Comparison of ENCODE assay signal across 13 cellular contexts in genomic region chrX:38304010-38304409, GRCh38. TPM values are rescaled to one million over a fixed set of nuclear protein-coding genes. Genes with fewer than 3 reads are reported as not detected.
A peak's percentile ranks its signal among the peaks of the same experiment; 100 is the strongest.
DNase-seq lines count a peak whose midpoint lies in the region; ATAC-seq, FAIRE-seq and TF ChIP-seq lines count a peak whose summit lies in the region.
"Had no signal": no experiment of that assay in that cellular context is flagged by ENCODE, and none has a peak within 500 bp of the region (broad histone marks: within the 10 kb centered on the region; RNA-seq: fewer than 3 reads in every experiment).

No MANE protein-coding gene starts in this region.

- H3K9me3 ChIP-seq in IMR-90 (ENCODE audit: control insufficient read depth, insufficient read depth, low read length): no peaks in the 10 kb centered on the region
- no peaks in the 10 kb centered on the region for H3K9me3 ChIP-seq in kidney (ENCODE audit: control insufficient read depth in 1 of 2, low read length in 2 of 2)

- no peak overlapping the region for H2BK20ac ChIP-seq in IMR-90 (ENCODE audit: low read depth, low read length)

- no peak overlapping the region for H4K8ac ChIP-seq in IMR-90 (ENCODE audit: low read depth in 2 of 2, low read length in 2 of 2)

- no peak overlapping the region for H3K9ac ChIP-seq in IMR-90 (ENCODE audit: low read depth, low read length)
- no peak overlapping the region for H3K9ac ChIP-seq in kidney (ENCODE audit: low read length in 2 of 2)

- dilution Hi-C loops in IMR-90 (cut with HindIII; ENCODE audit: low sequenced_read_pairs, unreplicated experiment): no loop called here

- WGBS in IMR-90 (ENCODE audit: extremely low coverage in 2 of 2, insufficient read length in 1 of 2), 2 experiments: no CpG with 5 or more reads among the region's 4 CpGs

- intact Hi-C loops in IMR-90 (cut with micrococcal nuclease) (no loop called here), kidney (cut with DNase I) (no loop called here)

- H2BK5ac ChIP-seq in IMR-90 (ENCODE audit: low read depth, low read length, poor library complexity, severe bottlenecking): no peak overlapping the region

- H3K4me1 ChIP-seq in IMR-90 (ENCODE audit: control insufficient read depth, insufficient read depth, low read length) (no peaks in the 10 kb centered on the region), kidney (ENCODE audit: control insufficient read depth in 1 of 2, insufficient read depth in 1 of 2, low read depth in 1 of 2, low read length in 2 of 2) (no peaks in the 10 kb centered on the region)

- H3K4me3 ChIP-seq in IMR-90 (ENCODE audit: insufficient read depth, low read depth, low read length) (no peak overlapping the region), astrocyte of the spinal cord (ENCODE audit: low read depth, low read length) (no peak overlapping the region), kidney (ENCODE audit: low read length in 2 of 2) (no peak overlapping the region)

- H3K56ac ChIP-seq in IMR-90 (ENCODE audit: extremely low read depth, insufficient read depth, low read length): no peak overlapping the region

- H4K91ac ChIP-seq in IMR-90 (ENCODE audit: insufficient read depth, low read depth, low read length): no peak overlapping the region

- H2BK120ac ChIP-seq in IMR-90 (ENCODE audit: low read depth, low read length): no peak overlapping the region

- TF ChIP-seq POLR2A in IMR-90 (IDR thresholded peaks at IDR 0.05; ENCODE audit: low read depth, low read length): no peak

- H3K9me1 ChIP-seq in IMR-90 (ENCODE audit: insufficient read depth, low read length): no peaks in the 10 kb centered on the region

- TF ChIP-seq CTCF in C4-2B (conservative IDR thresholded peaks at IDR 0.05): peak; percentile 37
- TF ChIP-seq CTCF in IMR-90 (conservative IDR thresholded peaks at IDR 0.05; ENCODE audit: low read depth, low read length): peak; percentile 28; the same call in 1 of the 2 replicates
- peak; percentile 44 for TF ChIP-seq CTCF in astrocyte of the spinal cord (IDR thresholded peaks at IDR 0.05; ENCODE audit: low read depth, low read length)
- TF ChIP-seq CTCF in kidney (IDR thresholded peaks at IDR 0.05; ENCODE audit: borderline replicate concordance, extremely low read depth, insufficient read depth): no peak

- FAIRE-seq in kidney (lab: Jason Lieb, UNC): no peak
- FAIRE-seq: D721Med had no signal

- no peak overlapping the region for H3K4ac ChIP-seq in IMR-90 (ENCODE audit: low read depth, low read length)

- peak; percentile 24; the same call in 1 of the 2 replicates for TF ChIP-seq RAD21 in IMR-90 (IDR thresholded peaks at IDR 0.05; ENCODE audit: low read length)

- no peaks in the 10 kb centered on the region for H3K27me3 ChIP-seq in IMR-90 (ENCODE audit: control insufficient read depth, insufficient read depth, low read length)

- ATAC-seq in IMR-90 (ENCODE audit: low read depth): no peak
- no peak for ATAC-seq in GM19467 (IDR thresholded peaks at IDR 0.05; ENCODE audit: unreplicated experiment)
- no peak for ATAC-seq in GM18517 (IDR thresholded peaks at IDR 0.05; ENCODE audit: unreplicated experiment)

- H3K79me1 ChIP-seq in IMR-90 (ENCODE audit: low read depth in 1 of 2, low read length in 2 of 2): no peaks in the 10 kb centered on the region

- DNase-seq in IMR-90 (peak; percentile 7), astrocyte of the spinal cord (ENCODE audit: low read depth, low spot score) (peak; percentile 23), left kidney (ENCODE audit: low read depth, low spot score) (peak; percentile 31), anterior cingulate cortex (lab: John Stamatoyannopoulos, UW) (no peak), kidney (no peak)
- DNase-seq: NCI-H1436 treated with DMSO at 0.1 percent for 48 hours; stimulated activated naive CD4-positive, alpha-beta T cell had no signal

- H3K27ac ChIP-seq in C4-2B: no peak overlapping the region
- H3K27ac ChIP-seq in IMR-90 (ENCODE audit: insufficient read depth, low read length): no peak overlapping the region
- H3K27ac ChIP-seq in kidney (ENCODE audit: low read depth in 2 of 2, low read length in 2 of 2): no peak overlapping the region

- H3K18ac ChIP-seq in IMR-90 (ENCODE audit: low read depth, low read length): no peak overlapping the region

- no TSS peak for BruUV-seq in IMR-90 (replicated peaks; lab: Mats Ljungman, UMichigan)

- H3K4me2 ChIP-seq in IMR-90 (ENCODE audit: low read depth, low read length): no peak overlapping the region

- H2BK15ac ChIP-seq in IMR-90 (ENCODE audit: low read depth, low read length): no peak overlapping the region

- in situ Hi-C loops in IMR-90 (cut with MboI; ENCODE audit: low sequenced_read_pairs): no loop called here
- in situ Hi-C loops in astrocyte of the spinal cord (cut with HindIII; ENCODE audit: low sequenced_read_pairs): no loop called here

- H4K20me1 ChIP-seq in IMR-90 (ENCODE audit: insufficient read depth, low read length): no peaks in the 10 kb centered on the region

- no peak overlapping the region for H2AK5ac ChIP-seq in IMR-90 (ENCODE audit: low read depth, low read length)

- H2AFZ ChIP-seq in IMR-90 (replicated peaks; ENCODE audit: low read length, poor library complexity): no peak overlapping the region

- H3K36me3 ChIP-seq in IMR-90 (ENCODE audit: control insufficient read depth, insufficient read depth, low read length) (no peaks in the 10 kb centered on the region), kidney (ENCODE audit: control insufficient read depth in 1 of 2, insufficient read depth in 2 of 2, low read length in 2 of 2) (no peaks in the 10 kb centered on the region)

- H2AK9ac ChIP-seq in IMR-90 (replicated peaks; ENCODE audit: low read depth, low read length, poor library complexity): no peak overlapping the region

- POLR2A ChIA-PET in IMR-90 (lab: Charles Lee; ENCODE audit: unreplicated experiment): no interaction called here

- no peak overlapping the region for H3K14ac ChIP-seq in IMR-90 (replicated peaks; ENCODE audit: low read depth, low read length)

- H3K23ac ChIP-seq in IMR-90 (ENCODE audit: low read depth, low read length): no peak overlapping the region

- CTCF ChIA-PET in IMR-90 (lab: Yijun Ruan, JAX): interaction anchor here (1.4 kb wide), 1 partner anchor 9 kb away, joined by 3 read pairs; no protein-coding TSS in a partner anchor

- H4K5ac ChIP-seq in IMR-90 (ENCODE audit: low read depth, low read length): no peak overlapping the region

TF ChIP-seq in IMR-90, 13 proteins besides CTCF, POLR2A, EP300 and RAD21:
- TF ChIP-seq RFX5 (IDR thresholded peaks at IDR 0.05; ENCODE audit: low read depth, low read length) (no peak), SMC3 (IDR thresholded peaks at IDR 0.05; ENCODE audit: low read depth, low read length) (peak; percentile 20; the same call in 1 of the 2 replicates)

RNA-seq across cellular contexts. Expression of gene RPGR, which starts 23.3 kb away (rescaled TPM):
- 3.8 and 6.7 TPM in 2 replicates for total RNA-seq in IMR-90 (2012; rRNA removed)
- 1.1 and 2.2 TPM in 2 replicates for polyA plus RNA-seq in IMR-90 (2012; rRNA removed)
- 0.23 and 0.30 TPM in 2 replicates for polyA plus RNA-seq in IMR-90 (2012; cell fraction: cytosol; rRNA removed)
- 0.28 and 3.6 TPM in 2 replicates for polyA plus RNA-seq in IMR-90 (2012; cell fraction: nucleus; rRNA removed; ENCODE audit: low replicate concordance)
- total RNA-seq in kidney: 23.0 TPM
- 5.4 TPM for polyA plus RNA-seq in kidney (ENCODE audit: insufficient read depth, low read depth, low replicate concordance)

RNA-seq across cellular contexts. Expression of gene OTC, which starts 48.4 kb away (rescaled TPM):
- total RNA-seq in IMR-90 (2012; rRNA removed) (not detected in 2 replicates), kidney (not detected)
- polyA plus RNA-seq in IMR-90 (2012; rRNA removed) (not detected in 2 replicates), kidney (ENCODE audit: insufficient read depth, low read depth, low replicate concordance) (not detected)
- polyA plus RNA-seq in IMR-90 (2012; cell fraction: cytosol; rRNA removed): not detected in 2 replicates
- polyA plus RNA-seq in IMR-90 (2012; cell fraction: nucleus; rRNA removed; ENCODE audit: low replicate concordance): not detected in 2 replicates
- total RNA-seq: glomerular endothelial cell, mononuclear cell had no signal

Comparison
In these comparisons a context has a peak if more than half of its experiments do, and no peak if none do; other contexts are left out.
1. DNase-seq: peak in IMR-90 (single experiment), astrocyte of the spinal cord (single experiment) and left kidney (single experiment); none in anterior cingulate cortex (0 of 58) and kidney (single experiment).